18 cellular contexts compared by ENCODE assay signal in the genomic region with DNA sequence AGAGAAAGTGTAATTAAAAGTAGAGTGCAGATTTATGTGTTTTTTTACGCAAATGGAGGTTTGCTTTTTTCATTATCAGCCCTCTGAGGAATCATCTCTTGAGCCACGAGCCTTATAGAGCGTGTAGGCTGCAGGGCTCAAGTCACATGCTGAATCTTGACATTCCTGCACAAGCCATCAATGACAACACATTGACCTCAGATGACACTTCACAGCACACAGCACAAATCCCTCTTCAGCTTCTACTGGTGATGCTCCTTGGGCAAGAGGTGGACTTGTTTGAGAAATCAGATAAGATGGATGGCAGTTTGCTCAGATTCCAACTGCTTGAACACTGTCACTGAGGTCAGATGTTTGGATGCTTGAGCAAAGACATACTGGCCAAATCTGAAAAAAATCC.
"Had no signal": no experiment of that assay in that cellular context is flagged by ENCODE, and none has a peak within 500 bp of the region (broad histone marks: within the 10 kb centered on the region; RNA-seq: fewer than 3 reads in every experiment).

No MANE protein-coding gene starts in this region.

- H3K9me3 ChIP-seq: ascending aorta, mucosa of descending colon, upper lobe of left lung had no signal

- H3K27me3 ChIP-seq: ascending aorta, cardiac muscle cell, upper lobe of left lung had no signal

- ATAC-seq: activated CD8-positive, alpha-beta T cell treated with anti-CD3 and anti-CD28 coated beads, Interleukin-2, amount 10 ng/mL, durations not matched to agents 7 days and 5 days; effector memory CD8-positive, alpha-beta T cell; mucosa of descending colon; naive thymus-derived CD8-positive, alpha-beta T cell; stimulated activated naive CD8-positive, alpha-beta T cell treated with anti-CD3 and anti-CD28 coated beads, Interleukin-15, Interleukin-2, amounts not matched to agents 100 U/mL and 50 U/mL, for 24 hours; WTC11 had no signal

- H3K4me1 ChIP-seq: ascending aorta, upper lobe of left lung had no signal

- H3K27ac ChIP-seq: ascending aorta, cardiac muscle cell, epithelial cell of prostate, upper lobe of left lung had no signal

- H3K4me3 ChIP-seq: ascending aorta, cardiac muscle cell, lung, mucosa of descending colon, upper lobe of left lung had no signal

- DNase-seq: activated CD4-positive, alpha-beta T cell treated with anti-CD3 and anti-CD28 coated beads for 48 hours; activated CD8-positive, alpha-beta memory T cell treated with anti-CD3 and anti-CD28 coated beads, Interleukin-2, amount 50 U/mL, for 48 hours; activated CD8-positive, alpha-beta T cell treated with anti-CD3 and anti-CD28 coated beads, Interleukin-2, amount 10 ng/mL, durations not matched to agents 7 days and 5 days; activated naive CD4-positive, alpha-beta T cell; effector memory CD8-positive, alpha-beta T cell; mucosa of descending colon; naive thymus-derived CD8-positive, alpha-beta T cell; nucleus accumbens; stimulated activated CD4-positive, alpha-beta T cell treated with anti-CD3 and anti-CD28 coated beads, Interleukin-4, amount 100 ng/mL, for 1 hour; stimulated activated CD8-positive, alpha-beta memory T cell treated with anti-CD3 and anti-CD28 coated beads, Interleukin-4, amount 100 ng/mL, for 48 hours; stimulated activated naive CD8-positive, alpha-beta T cell treated with anti-CD3 and anti-CD28 coated beads, Interleukin-15, Interleukin-2, amounts not matched to agents 100 U/mL and 50 U/mL, for 24 hours; T-helper 1 cell; upper lobe of left lung had no signal

- H3K36me3 ChIP-seq: ascending aorta, cardiac muscle cell, upper lobe of left lung had no signal
